In genomic region chr16:74695450-74696422, GRCh38 we compare ENCODE assay signal across 8 cellular contexts. TPM values are rescaled to one million over a fixed set of nuclear protein-coding genes. Genes with fewer than 3 reads are reported as not detected.
DNase-seq lines count a peak whose midpoint lies in the region; TF ChIP-seq lines count a peak whose summit lies in the region.

No MANE protein-coding gene starts in this region.

- peaks cover 47% of the 10 kb centered on the region for H3K36me3 Mint-ChIP-seq in activated naive CD4-positive, alpha-beta T cell treated with anti-CD3 and anti-CD28 coated beads, Interleukin-2, amount 10 ng/mL, durations not matched to agents 7 days and 5 days

- in situ Hi-C loops in transverse colon (cut with MboI; ENCODE audit: low pct_ligation_motif_present in 1 of 4, low pct_unique_long_range_greater_than_20kb in 1 of 4, low sequenced_read_pairs in 3 of 4), result no loop called here

- H3K27me3 ChIP-seq in transverse colon, result no peaks in the 10 kb centered on the region

- peak overlapping the region; percentile 68 for H3K4me3 Mint-ChIP-seq in activated naive CD4-positive, alpha-beta T cell treated with anti-CD3 and anti-CD28 coated beads, Interleukin-2, amount 10 ng/mL, durations not matched to agents 7 days and 5 days

- TF ChIP-seq POLR2A in transverse colon (IDR thresholded peaks at IDR 0.05), result no peak

- peaks cover 0 to 22% (median 11%) of the 10 kb centered on the region in 4 donors for H3K4me1 ChIP-seq in transverse colon

- 51 to 69% methylated on average over 12 to 19 of the region's 19 CpGs for WGBS in transverse colon (ENCODE audit: low coverage in 1 of 2), 2 donors

- H3K9me3 ChIP-seq in transverse colon, result no peaks in the 10 kb centered on the region

- no peak for TF ChIP-seq EP300 in transverse colon (IDR thresholded peaks at IDR 0.05; ENCODE audit: low read depth)

- H3K27ac Mint-ChIP-seq in activated naive CD4-positive, alpha-beta T cell treated with anti-CD3 and anti-CD28 coated beads, Interleukin-2, amount 10 ng/mL, durations not matched to agents 7 days and 5 days, result peak overlapping the region; percentile 75

- H3K27me3 Mint-ChIP-seq in activated naive CD4-positive, alpha-beta T cell treated with anti-CD3 and anti-CD28 coated beads, Interleukin-2, amount 10 ng/mL, durations not matched to agents 7 days and 5 days, result no peaks in the 10 kb centered on the region

- H3K9me3 Mint-ChIP-seq in activated naive CD4-positive, alpha-beta T cell treated with anti-CD3 and anti-CD28 coated beads, Interleukin-2, amount 10 ng/mL, durations not matched to agents 7 days and 5 days, result no peaks in the 10 kb centered on the region

- intact Hi-C loops in transverse colon (cut with DNase I; ENCODE audit: low total_unique reads), result no loop called here

- H3K4me3 ChIP-seq in transverse colon, result peak overlapping the region in 3 of 4 donors; percentile 14 to 42 (median 20)

- peak overlapping the region; percentile 34 to 49 (median 48) for H3K27ac ChIP-seq in transverse colon

- H3K4me1 Mint-ChIP-seq in activated naive CD4-positive, alpha-beta T cell treated with anti-CD3 and anti-CD28 coated beads, Interleukin-2, amount 10 ng/mL, durations not matched to agents 7 days and 5 days, result peaks cover 43% of the 10 kb centered on the region

- CTCF ChIA-PET in activated naive CD4-positive, alpha-beta T cell treated with anti-CD3 and anti-CD28 coated beads, Interleukin-2, amount 10 ng/mL, durations not matched to agents 7 days and 5 days (lab: Charles Lee), result no interaction called here

- DNase-seq in GM04504 (ENCODE audit: low read depth) (peak; percentile 83), HCEC 1CT (peak; percentile 79), M059J (ENCODE audit: low read depth) (peak; percentile 79), SIG-M5 (lab: John Stamatoyannopoulos, UW) (peak; percentile 47), glomerular endothelial cell (ENCODE audit: extremely low read depth, low read depth, low spot score) (peak; percentile 61), non-pigmented ciliary epithelial cell (ENCODE audit: low read depth) (peak; percentile 72), transverse colon (peak; percentile 81)
- DNase-seq in activated naive CD4-positive, alpha-beta T cell treated with anti-CD3 and anti-CD28 coated beads, Interleukin-2, amount 10 ng/mL, durations not matched to agents 7 days and 5 days, result peak; percentile 79

- H3K36me3 ChIP-seq in transverse colon, result peaks cover 0 to 12% (median 4%) of the 10 kb centered on the region in 4 donors

- no peak for TF ChIP-seq CTCF in transverse colon (IDR thresholded peaks at IDR 0.05)

RNA-seq across cellular contexts. Expression of gene MLKL, which starts 4.9 kb away (rescaled TPM):
- 14.4 and 25.1 TPM in 2 replicates for total RNA-seq in M059J (2014; rRNA removed; shearing (Covaris generic))
- total RNA-seq in glomerular endothelial cell (22.8 and 28.5 TPM in 2 replicates), transverse colon (10 to 100 TPM; 17.1 to 62.5 (median 19.6) TPM)

RNA-seq across cellular contexts. Expression of gene RFWD3, which starts 29.1 kb away (rescaled TPM):
- total RNA-seq in M059J (2014; rRNA removed; shearing (Covaris generic)), result 63.2 and 68.9 TPM in 2 replicates
- total RNA-seq in glomerular endothelial cell, result 20.3 and 20.9 TPM in 2 replicates
- 10 to 100 TPM in 3 of 4 donors, 1 to 10 TPM in 1; 2.8 to 23.9 (median 19.2) TPM for total RNA-seq in transverse colon

Comparison
In these comparisons a context has a peak if more than half of its experiments do, and no peak if none do; other contexts are left out.
1. Peak in every context shown above with its lines: DNase-seq, H3K4me3 ChIP-seq and H3K27ac ChIP-seq.